Comparison of ENCODE assay signal across 10 cellular contexts in the genomic region with DNA sequence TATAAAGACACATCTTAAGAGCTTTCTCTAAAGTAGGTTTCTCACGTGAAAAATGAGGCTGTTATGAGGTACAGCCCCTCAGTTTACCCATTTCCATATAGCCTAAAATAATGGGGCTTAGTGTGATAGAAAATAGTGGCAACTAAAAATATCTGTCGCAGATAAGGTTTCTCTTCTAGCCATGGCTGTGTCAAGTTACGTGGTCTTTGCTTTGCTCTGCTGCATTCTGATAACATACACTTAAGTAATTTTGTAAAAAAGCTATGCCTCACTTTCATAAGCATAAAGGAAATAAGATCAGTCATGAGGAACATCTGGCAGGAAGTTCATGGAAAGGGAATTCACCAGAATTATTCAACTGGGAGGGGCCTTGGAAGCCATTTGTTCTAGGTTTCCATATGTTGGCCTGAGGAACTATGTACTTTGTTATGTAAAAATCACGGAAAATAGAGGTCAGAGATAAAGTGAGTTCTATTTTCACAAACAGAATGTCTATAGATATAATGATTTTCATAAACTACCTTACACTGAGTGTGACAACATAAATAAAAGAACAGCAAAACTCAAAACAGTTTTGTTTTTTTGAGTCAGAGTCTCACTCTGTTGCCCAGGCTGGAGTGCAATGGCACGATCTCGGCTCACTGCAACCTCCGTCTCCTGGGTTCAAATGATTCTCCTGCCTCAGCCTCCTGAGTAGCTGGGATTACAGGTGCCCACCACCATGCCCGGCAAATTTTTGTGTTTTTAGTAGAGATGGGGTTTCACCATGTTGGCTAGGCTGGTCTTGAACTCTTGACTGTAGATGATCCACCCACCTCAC.
DNase-seq lines count a peak whose midpoint lies in the region; ATAC-seq and TF ChIP-seq lines count a peak whose summit lies in the region.
"Had no signal": no experiment of that assay in that cellular context is flagged by ENCODE, and none has a peak within 500 bp of the region (broad histone marks: within the 10 kb centered on the region; RNA-seq: fewer than 3 reads in every experiment).

No MANE protein-coding gene starts in this region.

- H3F3A ChIP-seq in smooth muscle cell (ENCODE audit: low read depth) = peaks cover 12% of the 10 kb centered on the region

- peaks cover 17% of the 10 kb centered on the region for H3K4me1 ChIP-seq in smooth muscle cell (ENCODE audit: low read depth)

- H2AFZ ChIP-seq in smooth muscle cell (ENCODE audit: low read depth) = peak overlapping the region; percentile 35

- no peaks in the 10 kb centered on the region for H3K27me3 ChIP-seq in smooth muscle cell (ENCODE audit: low read depth)

- DNase-seq in H4 (ENCODE audit: low spot score) (peak; percentile 41), RPMI7951 (ENCODE audit: low read depth) (peak; percentile 86), fibroblast of peridontal ligament (ENCODE audit: extremely low read depth) (peak; percentile 87), smooth muscle cell (lab: John Stamatoyannopoulos, UW; ENCODE audit: unreplicated experiment) (no peak), hepatic stellate cell (ENCODE audit: low spot score) (no peak), NCI-H2196 (lab: John Stamatoyannopoulos, UW; ENCODE audit: unreplicated experiment) (no peak)
- DNase-seq: activated CD8-positive, alpha-beta memory T cell treated with anti-CD3 and anti-CD28 coated beads, Interleukin-2, amount 50 U/mL, for 48 hours; naive thymus-derived CD8-positive, alpha-beta T cell had no signal

- 69% methylated on average over 8 of the region's 8 CpGs for WGBS in smooth muscle cell (ENCODE audit: low lambda C conversion rate)

- no peaks in the 10 kb centered on the region for H4K20me1 ChIP-seq in smooth muscle cell (ENCODE audit: low read depth)

- H3K36me3 ChIP-seq in smooth muscle cell (ENCODE audit: low read depth) = no peaks in the 10 kb centered on the region

- no peaks in the 10 kb centered on the region for H3K79me2 ChIP-seq in smooth muscle cell (ENCODE audit: low read depth)

- ATAC-seq in HG03521 (IDR thresholded peaks at IDR 0.05; ENCODE audit: unreplicated experiment) = no peak
- ATAC-seq: naive thymus-derived CD8-positive, alpha-beta T cell had no signal

- peak overlapping the region; percentile 87 for H3K27ac ChIP-seq in smooth muscle cell (ENCODE audit: low read depth)
- H3K27ac ChIP-seq: RWPE1 had no signal

- no peak for TF ChIP-seq CTCF in smooth muscle cell (IDR thresholded peaks at IDR 0.05; ENCODE audit: borderline replicate concordance, insufficient read depth, poor library complexity, severe bottlenecking)

- peak overlapping the region; percentile 3 for H3K4me3 ChIP-seq in smooth muscle cell

- peak overlapping the region; percentile 25 for H3K9ac ChIP-seq in smooth muscle cell (ENCODE audit: low read depth)

- peak overlapping the region; percentile 80 for H3K4me2 ChIP-seq in smooth muscle cell

- H3K9me3 ChIP-seq in smooth muscle cell (replicated peaks; ENCODE audit: low read depth) = no peaks in the 10 kb centered on the region

Comparison
In these comparisons a context has a peak if more than half of its experiments do, and no peak if none do; other contexts are left out.
1. DNase-seq: peak in H4 (single experiment), RPMI7951 (single experiment) and fibroblast of peridontal ligament (single experiment); none in smooth muscle cell (single experiment), hepatic stellate cell (single experiment) and NCI-H2196 (single experiment).